ENCODE assay signal across 10 cellular contexts in genomic region chr9:90132866-90133265, GRCh38.
"Had no signal": no experiment of that assay in that cellular context is flagged by ENCODE, and none has a peak within 500 bp of the region (broad histone marks: within the 10 kb centered on the region; RNA-seq: fewer than 3 reads in every experiment).

No MANE protein-coding gene starts in this region.

- H3K4me1 Mint-ChIP-seq: IgD-negative memory B cell had no signal

- DNase-seq: GM23248, GOT3, H7, HFFc6, KBM-7 had no signal

- H3K36me3 Mint-ChIP-seq: IgD-negative memory B cell had no signal

- ATAC-seq: HCT116, HepG2 had no signal

- H3K9me3 Mint-ChIP-seq: IgD-negative memory B cell had no signal

- H3K27ac Mint-ChIP-seq: HFFc6, IgD-negative memory B cell had no signal

- H3K9me3 ChIP-seq: HAP-1 had no signal

- H3K4me1 ChIP-seq: HAP-1 had no signal

- H3K36me3 ChIP-seq: HAP-1 had no signal

- H3K27ac ChIP-seq: GM23248, HL-60 had no signal

- H3K4me3 Mint-ChIP-seq: HFFc6, IgD-negative memory B cell had no signal

- H3K4me3 ChIP-seq: GM23248, HAP-1 had no signal
